8 cellular contexts compared by ENCODE assay signal in genomic region chr1:9867408-9868243, GRCh38. TPM values are rescaled to one million over a fixed set of nuclear protein-coding genes. Genes with fewer than 3 reads are reported as not detected.
DNase-seq lines count a peak whose midpoint lies in the region; ATAC-seq, FAIRE-seq and TF ChIP-seq lines count a peak whose summit lies in the region.

No MANE protein-coding gene starts in this region.

- no peak overlapping the region for H3K27ac ChIP-seq in right cardiac atrium (ENCODE audit: low read length)
- no peak overlapping the region for H3K27ac ChIP-seq in gastrocnemius medialis

- ATAC-seq in right cardiac atrium (peak; percentile 80 to 88), gastrocnemius medialis (peak; percentile 71 to 85), HG02970 (IDR thresholded peaks at IDR 0.05; ENCODE audit: low FRiP score, unreplicated experiment) (no peak)

- 52% methylated on average over 15 of the region's 15 CpGs for WGBS in right cardiac atrium

- intact Hi-C loops in right cardiac atrium (cut with DNase I) (loop anchor here (2.0 to 10.0 kb wide), 8 partner anchors 83 to 243 kb away; no protein-coding TSS in a partner anchor), gastrocnemius medialis (cut with DNase I; ENCODE audit: low total_unique reads) (loop anchor here (1.0 to 5.0 kb wide), 4 partner anchors 43 to 240 kb away; no protein-coding TSS in a partner anchor)

- H3K27me3 ChIP-seq in BJ (ENCODE audit: control insufficient read depth, insufficient read depth, low read length): no peaks in the 10 kb centered on the region
- no peaks in the 10 kb centered on the region for H3K27me3 ChIP-seq in right cardiac atrium (ENCODE audit: control insufficient read depth, insufficient read depth)
- no peaks in the 10 kb centered on the region for H3K27me3 ChIP-seq in gastrocnemius medialis

- CTCF ChIA-PET in BJ (lab: Yijun Ruan, JAX): interaction anchor here (0.7 to 4.2 kb wide), 25 partner anchors 10 to 330 kb away, joined by 3 to 50 read pairs (median 5); partner anchors contain the start of genes LZIC and NMNAT1

- H3K4me1 ChIP-seq in right cardiac atrium (ENCODE audit: control insufficient read depth, insufficient read depth, low read length) (no peaks in the 10 kb centered on the region), gastrocnemius medialis (peaks cover 9 to 16% of the 10 kb centered on the region in 2 donors)

- H3K9me3 ChIP-seq in right cardiac atrium (ENCODE audit: control insufficient read depth, low read length) (no peaks in the 10 kb centered on the region), gastrocnemius medialis (no peaks in the 10 kb centered on the region)

- DNase-seq in BJ (ENCODE audit: low read depth): no peak
- DNase-seq in GM19239 (ENCODE audit: insufficient read length, low spot score): peak; percentile 87
- DNase-seq in NCI-H1048 (lab: John Stamatoyannopoulos, UW): peak; percentile 42
- peak; percentile 61 for DNase-seq in T-helper 22 cell (ENCODE audit: low read depth)
- DNase-seq in amniotic stem cell (lab: John Stamatoyannopoulos, UW): peak; percentile 19
- peak; percentile 77 to 93 (median 89) for DNase-seq in right cardiac atrium
- peak; percentile 36 to 76 for DNase-seq in gastrocnemius medialis

- H3K4me3 ChIP-seq in BJ (ENCODE audit: low read depth, low read length) (no peak overlapping the region), right cardiac atrium (ENCODE audit: low read length) (no peak overlapping the region), gastrocnemius medialis (no peak overlapping the region)

- in situ Hi-C loops in gastrocnemius medialis (cut with MboI; ENCODE audit: low sequenced_read_pairs in 4 of 4): loop anchor here (5.0 to 10.0 kb wide), 5 partner anchors 80 to 240 kb away; no protein-coding TSS in a partner anchor

- POLR2A ChIA-PET in BJ (lab: Charles Lee): no interaction called here

- H3K36me3 ChIP-seq in BJ (ENCODE audit: control insufficient read depth, insufficient read depth, low read length) (peaks cover 1% of the 10 kb centered on the region; the same call in 1 of the 2 replicates), gastrocnemius medialis (no peaks in the 10 kb centered on the region)

- no peak for TF ChIP-seq POLR2A in gastrocnemius medialis (IDR thresholded peaks at IDR 0.05)

- TF ChIP-seq CTCF in BJ (IDR thresholded peaks at IDR 0.05; ENCODE audit: insufficient read depth, low read depth, low read length) (peak; percentile 97), gastrocnemius medialis (IDR thresholded peaks at IDR 0.05 in 4 of 5, conservative IDR thresholded peaks at IDR 0.05 in 1 of 5) (peak; percentile 89 to 99 (median 98))

- peak; percentile 86 for FAIRE-seq in GM19239 (lab: Jason Lieb, UNC)

RNA-seq across cellular contexts. Expression of gene CTNNBIP1, which starts 42.4 kb away (rescaled TPM):
- polyA plus RNA-seq in BJ (2011; rRNA removed) (20.5 and 25.5 TPM in 2 replicates), right cardiac atrium (31.9 TPM)
- 21.1 and 23.4 TPM in 2 replicates for polyA minus RNA-seq in BJ (2011; rRNA and poly(A)+ RNA removed)
- total RNA-seq in right cardiac atrium (10 to 100 TPM; 39.0 to 71.8 (median 53.2) TPM), gastrocnemius medialis (10 to 100 TPM; 10.3 to 13.2 (median 10.4) TPM)

RNA-seq across cellular contexts. Expression of gene CLSTN1, which starts 43.9 kb away (rescaled TPM):
- polyA plus RNA-seq in BJ (2011; rRNA removed) (25.9 and 34.3 TPM in 2 replicates), right cardiac atrium (51.4 TPM)
- 30.2 and 47.0 TPM in 2 replicates for polyA minus RNA-seq in BJ (2011; rRNA and poly(A)+ RNA removed)
- total RNA-seq in right cardiac atrium (10 to 100 TPM; 67.1 to 72.1 (median 70.0) TPM), gastrocnemius medialis (10 to 100 TPM in 3 of 4 donors, 1 to 10 TPM in 1; 8.5 to 25.7 (median 22.0) TPM)
